24 cellular contexts compared by ENCODE assay signal in the genomic region with DNA sequence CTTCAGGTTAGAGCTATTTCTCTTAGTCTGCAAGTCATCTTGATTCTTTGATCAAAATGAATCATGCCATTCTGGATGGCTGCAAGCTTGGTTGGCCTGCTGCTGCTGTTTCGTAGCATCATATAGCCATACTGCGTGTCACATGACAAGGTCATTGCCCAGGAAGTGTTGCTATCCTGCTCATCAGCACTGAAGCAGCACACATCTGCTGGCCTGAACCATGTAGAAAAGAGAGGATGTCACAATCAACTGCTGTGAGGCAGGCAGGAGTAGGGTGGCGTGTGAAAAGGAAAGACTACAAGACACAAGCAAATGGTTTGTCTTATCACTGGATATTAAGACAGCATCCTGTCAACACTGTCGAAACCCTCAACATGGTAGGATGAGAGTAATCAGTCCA.
DNase-seq lines count a peak whose midpoint lies in the region; ATAC-seq, FAIRE-seq and TF ChIP-seq lines count a peak whose summit lies in the region.
"Had no signal": no experiment of that assay in that cellular context is flagged by ENCODE, and none has a peak within 500 bp of the region (broad histone marks: within the 10 kb centered on the region; RNA-seq: fewer than 3 reads in every experiment).

No MANE protein-coding gene starts in this region.

- H3K27ac ChIP-seq in SK-N-MC (peak overlapping the region; percentile 67), upper lobe of left lung (no peak overlapping the region)
- H3K27ac ChIP-seq: RWPE1 had no signal

- H3K4me1 ChIP-seq in upper lobe of left lung, result no peaks in the 10 kb centered on the region
- H3K4me1 ChIP-seq: HAP-1 had no signal

- H3K4me3 ChIP-seq in SK-N-MC (peak overlapping the region; percentile 33), epithelial cell of esophagus (ENCODE audit: low read length) (no peak overlapping the region), upper lobe of left lung (no peak overlapping the region)
- H3K4me3 ChIP-seq: HAP-1 had no signal

- H3K36me3 ChIP-seq in SK-N-MC (ENCODE audit: insufficient read depth, low read length) (no peaks in the 10 kb centered on the region), upper lobe of left lung (no peaks in the 10 kb centered on the region)
- H3K36me3 ChIP-seq: HAP-1 had no signal

- no peaks in the 10 kb centered on the region for H3K27me3 Mint-ChIP-seq in activated T-cell treated with anti-CD3 and anti-CD28 coated beads, Interleukin-2, amount 50 U/mL, for 72 hours (ENCODE audit: low read depth)
- H3K27me3 Mint-ChIP-seq in activated T-cell treated with anti-CD3 and anti-CD28 coated beads, Interleukin-2, amount 50 U/mL, for 4 hours (ENCODE audit: low read depth), result no peaks in the 10 kb centered on the region

- TF ChIP-seq CTCF in epithelial cell of esophagus (IDR thresholded peaks at IDR 0.05; ENCODE audit: insufficient read depth, low read depth, low read length, missing control alignments) (no peak), upper lobe of left lung (IDR thresholded peaks at IDR 0.05) (no peak)

- no peak overlapping the region for H3K4me3 Mint-ChIP-seq in activated T-cell treated with anti-CD3 and anti-CD28 coated beads, Interleukin-2, amount 50 U/mL, for 72 hours
- H3K4me3 Mint-ChIP-seq in activated T-cell treated with anti-CD3 and anti-CD28 coated beads, Interleukin-2, amount 50 U/mL, for 4 hours, result no peak overlapping the region

- peak; percentile 41 to 45 for ATAC-seq in activated T-cell treated with anti-CD3 and anti-CD28 coated beads, Interleukin-2, amount 50 U/mL, for 72 hours (replicated peaks in 1 of 2)
- ATAC-seq in activated T-cell treated with anti-CD3 and anti-CD28 coated beads, Interleukin-2, amount 50 U/mL, for 4 hours, result no peak
- no peak for ATAC-seq in HG03457 (IDR thresholded peaks at IDR 0.05; ENCODE audit: unreplicated experiment)
- no peak for ATAC-seq in upper lobe of left lung (ENCODE audit: low FRiP score in 2 of 2)
- ATAC-seq: HepG2, Panc1 had no signal

- H3K9me3 ChIP-seq in SK-N-MC (ENCODE audit: low read depth, low read length), result no peaks in the 10 kb centered on the region
- no peaks in the 10 kb centered on the region for H3K9me3 ChIP-seq in upper lobe of left lung
- H3K9me3 ChIP-seq: HAP-1 had no signal

- peaks cover 0 to 2% of the 10 kb centered on the region in 2 donors for H3K36me3 Mint-ChIP-seq in activated T-cell treated with anti-CD3 and anti-CD28 coated beads, Interleukin-2, amount 50 U/mL, for 72 hours (ENCODE audit: insufficient read depth in 2 of 2)
- H3K36me3 Mint-ChIP-seq in activated T-cell treated with anti-CD3 and anti-CD28 coated beads, Interleukin-2, amount 50 U/mL, for 4 hours (ENCODE audit: insufficient read depth), result no peaks in the 10 kb centered on the region

- peaks cover 2 to 3% of the 10 kb centered on the region in 2 donors for H3K9me3 Mint-ChIP-seq in activated T-cell treated with anti-CD3 and anti-CD28 coated beads, Interleukin-2, amount 50 U/mL, for 72 hours
- H3K9me3 Mint-ChIP-seq in activated T-cell treated with anti-CD3 and anti-CD28 coated beads, Interleukin-2, amount 50 U/mL, for 4 hours, result peaks cover 9% of the 10 kb centered on the region

- FAIRE-seq in urothelium cell line (lab: Jason Lieb, UNC), result peak; percentile 87
- FAIRE-seq: GM12892, GM19239, HepG2 had no signal

- TF ChIP-seq POLR2A in upper lobe of left lung (IDR thresholded peaks at IDR 0.05), result no peak

- H3K9ac ChIP-seq in SK-N-MC (ENCODE audit: insufficient read length), result no peak overlapping the region

- 61 to 83% methylated on average over 4 of the region's 4 CpGs for WGBS in upper lobe of left lung, 2 donors

- no peak for DNase-seq in activated T-cell treated with anti-CD3 and anti-CD28 coated beads, Interleukin-2, amount 50 U/mL, for 72 hours
- no peak for DNase-seq in activated T-cell treated with anti-CD3 and anti-CD28 coated beads, Interleukin-2, amount 50 U/mL, for 4 hours
- DNase-seq in SK-N-MC (ENCODE audit: low read depth, low spot score) (no peak), epithelial cell of esophagus (ENCODE audit: low read depth) (peak; percentile 1), urothelium cell line (ENCODE audit: low spot score) (no peak), cerebellum (ENCODE audit: low spot score) (no peak), upper lobe of left lung (no peak)
- DNase-seq: Calu3; DMS79 treated with DMSO at 0.1 percent for 48 hours; KBM-7; MM.1S; NCI-H2029; NCI-H446 treated with DMSO at 0.1 percent for 48 hours; NCI-H526; NCI-H82; NK-92 treated with Interleukin-12 subunit alpha and Interleukin-12 subunit beta, amount 100 ng/mL, for 24 hours; SHP77 treated with DMSO at 0.1 percent for 48 hours had no signal

- no peak for TF ChIP-seq EP300 in upper lobe of left lung (IDR thresholded peaks at IDR 0.05)

- H3K27ac Mint-ChIP-seq in activated T-cell treated with anti-CD3 and anti-CD28 coated beads, Interleukin-2, amount 50 U/mL, for 72 hours, result no peak overlapping the region

- H3K27me3 ChIP-seq in upper lobe of left lung, result no peaks in the 10 kb centered on the region

- H3K4me1 Mint-ChIP-seq in activated T-cell treated with anti-CD3 and anti-CD28 coated beads, Interleukin-2, amount 50 U/mL, for 72 hours (ENCODE audit: low read depth), result no peaks in the 10 kb centered on the region
- H3K4me1 Mint-ChIP-seq in activated T-cell treated with anti-CD3 and anti-CD28 coated beads, Interleukin-2, amount 50 U/mL, for 4 hours (ENCODE audit: low read depth), result no peaks in the 10 kb centered on the region

Comparison
In these comparisons a context has a peak if more than half of its experiments do, and no peak if none do; other contexts are left out.
1. ATAC-seq: peak in activated T-cell treated with anti-CD3 and anti-CD28 coated beads, Interleukin-2, amount 50 U/mL, for 72 hours (2 of 2); none in activated T-cell treated with anti-CD3 and anti-CD28 coated beads, Interleukin-2, amount 50 U/mL, for 4 hours (0 of 2), HG03457 (single experiment) and upper lobe of left lung (0 of 2).